Comparison of ENCODE assay signal across 12 cellular contexts in the genomic region with DNA sequence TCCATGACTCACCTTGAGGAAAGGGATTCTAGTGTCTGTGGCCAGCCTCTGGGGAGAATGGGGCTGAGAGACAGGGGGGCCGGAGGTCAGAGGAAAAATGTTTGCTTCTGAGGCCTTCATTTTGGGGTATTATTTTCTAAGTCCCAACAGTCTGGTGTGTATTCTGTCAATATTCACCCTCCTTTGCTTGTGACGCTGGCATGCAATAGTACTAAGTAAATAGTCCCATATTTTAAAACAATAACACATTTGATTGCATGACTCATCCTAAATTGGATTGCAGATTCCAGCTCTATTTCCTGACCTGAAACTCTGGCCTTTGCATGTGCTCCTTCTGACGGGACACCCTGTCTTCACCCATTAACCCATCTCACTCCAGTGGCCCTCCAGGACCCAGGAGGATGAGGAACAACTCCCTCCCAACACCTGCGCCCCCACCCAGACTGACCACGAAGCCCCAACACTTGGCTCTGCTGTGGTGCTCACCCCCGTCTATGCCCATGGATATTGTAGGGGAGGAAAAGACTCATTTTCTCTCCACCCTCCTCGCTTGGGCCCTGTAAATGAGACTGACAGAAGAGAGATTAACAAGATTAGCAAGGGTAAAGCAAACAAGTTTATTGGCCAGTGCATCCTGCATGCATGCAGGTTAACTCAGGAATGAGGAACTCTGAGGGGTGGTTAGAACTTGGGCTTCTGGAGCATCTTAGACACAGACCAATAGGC.
A peak's percentile ranks its signal among the peaks of the same experiment; 100 is the strongest.
DNase-seq lines count a peak whose midpoint lies in the region; ATAC-seq and TF ChIP-seq lines count a peak whose summit lies in the region.
"Had no signal": no experiment of that assay in that cellular context is flagged by ENCODE, and none has a peak within 500 bp of the region (broad histone marks: within the 10 kb centered on the region; RNA-seq: fewer than 3 reads in every experiment).

No MANE protein-coding gene starts in this region.

- peaks cover 5% of the 10 kb centered on the region for H3K4me1 Mint-ChIP-seq in activated CD4-positive, alpha-beta T cell treated with anti-CD3 and anti-CD28 coated beads, Interleukin-2, amount 10 ng/mL, durations not matched to agents 24 days and 14 days
- H3K4me1 Mint-ChIP-seq: memory B cell had no signal

- ATAC-seq in activated CD4-positive, CD25-positive, alpha-beta regulatory T cell treated with anti-CD3 and anti-CD28 coated beads, Interleukin-2, amount 50 U/mL, for 24 hours = no peak

- peak; percentile 34 for DNase-seq in activated CD4-positive, alpha-beta T cell treated with anti-CD3 and anti-CD28 coated beads, Interleukin-2, amount 10 ng/mL, durations not matched to agents 24 days and 14 days
- no peak for DNase-seq in activated CD4-positive, alpha-beta T cell treated with anti-CD3 and anti-CD28 coated beads, Interleukin-2, amount 50 U/mL, for 48 hours
- peak; percentile 37 for DNase-seq in dedifferentiated amniotic fluid mesenchymal stem cell (ENCODE audit: extremely low spot score)
- DNase-seq in mucosa of gallbladder (ENCODE audit: low spot score) = peak; percentile 21
- peak in 1 of 2 donors; percentile 40 for DNase-seq in uterus
- no peak for DNase-seq in activated effector memory CD4-positive, alpha-beta T cell treated with Interleukin-2 at 50 U/mL for 16 hours
- DNase-seq in RKO (ENCODE audit: low spot score) = no peak
- DNase-seq: NCI-H774; stimulated activated CD4-positive, alpha-beta T cell treated with anti-CD3 and anti-CD28 coated beads, Interleukin-2, amount 100 ng/mL, for 48 hours had no signal

- H3K27ac ChIP-seq in uterus = peak overlapping the region; percentile 59 to 86

- H3K9me3 Mint-ChIP-seq in activated CD4-positive, alpha-beta T cell treated with anti-CD3 and anti-CD28 coated beads, Interleukin-2, amount 10 ng/mL, durations not matched to agents 24 days and 14 days = no peaks in the 10 kb centered on the region
- H3K9me3 Mint-ChIP-seq: activated T-helper 2 cell treated with anti-CD3 and anti-CD28 coated beads, Interferon-gamma antibody, Interleukin-2, Interleukin-4, amounts not matched to agents 10 μg/mL and 5 μg/mL and 100 μg/mL, durations not matched to agents 14 hours and 24 hours and 36 hours; memory B cell had no signal

- no peak overlapping the region for H3K4me3 Mint-ChIP-seq in activated CD4-positive, alpha-beta T cell treated with anti-CD3 and anti-CD28 coated beads, Interleukin-2, amount 10 ng/mL, durations not matched to agents 24 days and 14 days
- H3K4me3 Mint-ChIP-seq: memory B cell had no signal

- H3K4me1 ChIP-seq in uterus = peaks cover 0 to 4% of the 10 kb centered on the region in 2 donors

- peaks cover 1% of the 10 kb centered on the region for H3K27me3 Mint-ChIP-seq in activated CD4-positive, alpha-beta T cell treated with anti-CD3 and anti-CD28 coated beads, Interleukin-2, amount 10 ng/mL, durations not matched to agents 24 days and 14 days

- no peak overlapping the region for H3K4me3 ChIP-seq in uterus

- no peaks in the 10 kb centered on the region for H3K36me3 ChIP-seq in uterus

- H3K36me3 Mint-ChIP-seq in activated CD4-positive, alpha-beta T cell treated with anti-CD3 and anti-CD28 coated beads, Interleukin-2, amount 10 ng/mL, durations not matched to agents 24 days and 14 days (ENCODE audit: low read depth) = no peaks in the 10 kb centered on the region
- H3K36me3 Mint-ChIP-seq: memory B cell had no signal

- no peak for TF ChIP-seq POLR2A in uterus (IDR thresholded peaks at IDR 0.05)

- no peak overlapping the region for H3K27ac Mint-ChIP-seq in activated CD4-positive, alpha-beta T cell treated with anti-CD3 and anti-CD28 coated beads, Interleukin-2, amount 10 ng/mL, durations not matched to agents 24 days and 14 days
- H3K27ac Mint-ChIP-seq: activated T-helper 2 cell treated with anti-CD3 and anti-CD28 coated beads, Interferon-gamma antibody, Interleukin-2, Interleukin-4, amounts not matched to agents 10 μg/mL and 5 μg/mL and 100 μg/mL, durations not matched to agents 14 hours and 24 hours and 36 hours; memory B cell had no signal

- intact Hi-C loops in activated CD4-positive, alpha-beta T cell treated with anti-CD3 and anti-CD28 coated beads, Interleukin-2, amount 10 ng/mL, durations not matched to agents 24 days and 14 days (cut with micrococcal nuclease) = no loop called here
- intact Hi-C loops in uterus (cut with DNase I; ENCODE audit: low total_unique reads) = no loop called here

- H3K27me3 ChIP-seq in uterus = no peaks in the 10 kb centered on the region

- no peaks in the 10 kb centered on the region for H3K9me3 ChIP-seq in uterus

- no peak for TF ChIP-seq CTCF in uterus (IDR thresholded peaks at IDR 0.05)

Comparison
In these comparisons a context has a peak if more than half of its experiments do, and no peak if none do; other contexts are left out.
1. DNase-seq: peak in activated CD4-positive, alpha-beta T cell treated with anti-CD3 and anti-CD28 coated beads, Interleukin-2, amount 10 ng/mL, durations not matched to agents 24 days and 14 days (single experiment), dedifferentiated amniotic fluid mesenchymal stem cell (single experiment) and mucosa of gallbladder (single experiment); none in activated CD4-positive, alpha-beta T cell treated with anti-CD3 and anti-CD28 coated beads, Interleukin-2, amount 50 U/mL, for 48 hours (0 of 2), activated effector memory CD4-positive, alpha-beta T cell treated with Interleukin-2 at 50 U/mL for 16 hours (single experiment) and RKO (single experiment).